Comparison of ENCODE assay signal across 29 cellular contexts in the genomic region with DNA sequence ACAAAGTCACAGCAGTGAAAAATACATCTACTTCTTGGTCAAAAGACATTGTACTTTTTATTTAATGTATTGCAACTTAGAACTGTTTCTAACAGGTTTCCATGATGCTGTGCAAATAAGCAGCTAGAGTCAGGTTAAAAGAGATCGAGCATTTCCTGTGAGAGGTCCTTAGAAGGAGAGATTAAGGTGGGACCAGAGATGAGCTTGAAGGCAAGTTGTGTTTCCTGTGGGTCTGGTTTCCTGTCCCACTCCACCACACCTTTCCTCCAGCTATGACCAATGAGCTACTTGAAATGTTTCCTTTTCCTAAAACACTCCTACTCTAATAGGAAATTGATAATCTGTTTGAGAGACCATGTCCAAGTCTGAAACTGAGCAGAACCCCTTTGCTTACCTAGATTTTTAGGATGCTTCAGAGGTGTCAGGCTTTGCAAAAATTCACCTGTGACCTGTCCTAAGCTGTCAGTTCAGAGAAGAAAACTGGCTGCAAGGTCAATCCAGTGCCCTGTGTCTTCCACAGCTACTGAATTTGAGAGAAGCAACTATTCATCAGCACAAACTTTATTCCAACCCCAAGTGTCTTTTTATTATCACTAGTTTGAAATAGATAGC. TPM values are rescaled to one million over a fixed set of nuclear protein-coding genes. Genes with fewer than 3 reads are reported as not detected.
DNase-seq lines count a peak whose midpoint lies in the region; ATAC-seq, FAIRE-seq and TF ChIP-seq lines count a peak whose summit lies in the region.
"Had no signal": no experiment of that assay in that cellular context is flagged by ENCODE, and none has a peak within 500 bp of the region (broad histone marks: within the 10 kb centered on the region; RNA-seq: fewer than 3 reads in every experiment).

No MANE protein-coding gene starts in this region.

- TF ChIP-seq RAD21 in SK-N-SH (IDR thresholded peaks at IDR 0.05; ENCODE audit: low read length) = no peak

- H3F3A ChIP-seq in SK-N-SH (replicated peaks; ENCODE audit: insufficient read depth) = no peaks in the 10 kb centered on the region

- dilution Hi-C loops in endothelial cell of umbilical vein (cut with MboI; ENCODE audit: extremely low pct_ligation_motif_present, low sequenced_read_pairs) = no loop called here

- ATAC-seq in SK-N-SH treated with all-trans-retinoic acid at 6 μM for 48 hours (no peak), GM21737 (IDR thresholded peaks at IDR 0.05; ENCODE audit: unreplicated experiment) (no peak)
- ATAC-seq: right cardiac atrium had no signal

- no peaks in the 10 kb centered on the region for H3K27me3 ChIP-seq in SK-N-SH (ENCODE audit: insufficient read depth)
- H3K27me3 ChIP-seq in CD8-positive, alpha-beta memory T cell (ENCODE audit: insufficient read depth, low read length, poor library complexity, severe bottlenecking) = no peaks in the 10 kb centered on the region
- no peaks in the 10 kb centered on the region for H3K27me3 ChIP-seq in endothelial cell of umbilical vein (ENCODE audit: control insufficient read depth in 2 of 2, insufficient read depth in 2 of 2, low read length in 2 of 2)
- H3K27me3 ChIP-seq: breast epithelium, MG63, upper lobe of left lung had no signal

- CTCF ChIA-PET in SK-N-SH (lab: Yijun Ruan, JAX) (no interaction called here), endothelial cell of umbilical vein (lab: Charles Lee) (interaction anchor here (0.6 to 1.2 kb wide), 3 partner anchors 9 to 167 kb away, joined by 3 to 5 read pairs (median 4); no protein-coding TSS in a partner anchor), MCF 10A (lab: Yijun Ruan, JAX) (no interaction called here)
- CTCF ChIA-PET in CD8-positive, alpha-beta memory T cell (lab: Charles Lee) = interaction anchor here (0.9 to 1.3 kb wide), 2 partner anchors 26 to 97 kb away, joined by 3 to 4 read pairs; a partner anchor contains a TSS
- CTCF ChIA-PET in activated CD4-positive, alpha-beta memory T cell treated with anti-CD3 and anti-CD28 coated beads, Interleukin-2, amount 10 ng/mL, durations not matched to agents 7 days and 5 days (lab: Charles Lee) = interaction anchor here (0.8 to 1.5 kb wide), 5 partner anchors 8 to 85 kb away, joined by 3 read pairs; a partner anchor contains a TSS

- FAIRE-seq in endothelial cell of umbilical vein (lab: Jason Lieb, UNC) = peak; percentile 31

- H3K4me1 ChIP-seq in SK-N-SH (ENCODE audit: control insufficient read depth in 1 of 2, insufficient read depth in 2 of 2, low read depth in 1 of 2, low read length in 1 of 2) = peaks cover 0 to 11% of the 10 kb centered on the region in 2 experiments; a peak in 2 of 4 replicates
- peaks cover 39% of the 10 kb centered on the region for H3K4me1 ChIP-seq in CD8-positive, alpha-beta memory T cell (ENCODE audit: insufficient read depth, low read length)
- H3K4me1 ChIP-seq in endothelial cell of umbilical vein (ENCODE audit: control insufficient read depth, extremely low read depth, insufficient read depth, low read length) = no peaks in the 10 kb centered on the region
- H3K4me1 ChIP-seq: breast epithelium, upper lobe of left lung had no signal

- intact Hi-C loops in endothelial cell of umbilical vein (cut with micrococcal nuclease) = no loop called here
- intact Hi-C loops in MCF 10A (cut with micrococcal nuclease) = no loop called here

- H3K4me1 Mint-ChIP-seq in CD8-positive, alpha-beta memory T cell = peaks cover 49 to 58% (median 52%) of the 10 kb centered on the region in 3 donors
- H3K4me1 Mint-ChIP-seq in activated CD4-positive, alpha-beta memory T cell treated with anti-CD3 and anti-CD28 coated beads, Interleukin-2, amount 10 ng/mL, durations not matched to agents 7 days and 5 days = peaks cover 33% of the 10 kb centered on the region
- H3K4me1 Mint-ChIP-seq in MCF 10A (ENCODE audit: insufficient read depth, unreplicated experiment) = no peaks in the 10 kb centered on the region

- BruUV-seq in endothelial cell of umbilical vein (replicated peaks; lab: Mats Ljungman, UMichigan) (no TSS peak), MCF 10A (replicated peaks; lab: Mats Ljungman, UMichigan) (no TSS peak)

- H3K9me3 Mint-ChIP-seq in CD8-positive, alpha-beta memory T cell = peaks cover 7 to 17% (median 8%) of the 10 kb centered on the region in 5 donors
- peaks cover 28% of the 10 kb centered on the region for H3K9me3 Mint-ChIP-seq in activated CD4-positive, alpha-beta memory T cell treated with anti-CD3 and anti-CD28 coated beads, Interleukin-2, amount 10 ng/mL, durations not matched to agents 7 days and 5 days
- peaks cover 3% of the 10 kb centered on the region for H3K9me3 Mint-ChIP-seq in MCF 10A (ENCODE audit: unreplicated experiment)

- no peak for TF ChIP-seq EP300 in SK-N-SH (IDR thresholded peaks at IDR 0.05; ENCODE audit: borderline replicate concordance in 1 of 2, low read depth in 1 of 2, low read length in 1 of 2)

- H4K20me1 ChIP-seq in SK-N-SH (ENCODE audit: insufficient read depth) (no peaks in the 10 kb centered on the region), endothelial cell of umbilical vein (replicated peaks; ENCODE audit: control insufficient read depth, extremely low read depth, insufficient read depth, low read length) (no peaks in the 10 kb centered on the region)

- H3K9me2 ChIP-seq in SK-N-SH = no peaks in the 10 kb centered on the region

- TF ChIP-seq CTCF in SK-N-SH (IDR thresholded peaks at IDR 0.05) (no peak), endothelial cell of umbilical vein (IDR thresholded peaks at IDR 0.05; ENCODE audit: extremely low read depth in 1 of 2, insufficient read depth in 1 of 2, low read depth in 1 of 2, low read length in 2 of 2) (no peak), MCF 10A (IDR thresholded peaks at IDR 0.05; ENCODE audit: unreplicated experiment) (no peak)

- TF ChIP-seq POLR2A in endothelial cell of umbilical vein (IDR thresholded peaks at IDR 0.05; ENCODE audit: low read depth, low read length) = no peak

- H3K36me3 ChIP-seq in SK-N-SH (replicated peaks in 1 of 2; ENCODE audit: control insufficient read depth in 1 of 2, insufficient read depth in 2 of 2, low read length in 1 of 2) (peaks cover 0 to 8% of the 10 kb centered on the region in 2 experiments), endothelial cell of umbilical vein (ENCODE audit: control insufficient read depth in 2 of 2, extremely low read depth in 1 of 2, insufficient read depth in 2 of 2, low read length in 2 of 2) (no peaks in the 10 kb centered on the region)
- no peaks in the 10 kb centered on the region for H3K36me3 ChIP-seq in CD8-positive, alpha-beta memory T cell (ENCODE audit: insufficient read depth, low read length)
- H3K36me3 ChIP-seq: breast epithelium, MG63 had no signal

- H2AFZ ChIP-seq in SK-N-SH (ENCODE audit: low read depth) = no peak overlapping the region
- H2AFZ ChIP-seq in endothelial cell of umbilical vein (ENCODE audit: low read depth, low read length) = no peak overlapping the region
- H2AFZ ChIP-seq: parathyroid adenoma, PC-9 had no signal

- no peak overlapping the region for H3K4me2 ChIP-seq in SK-N-SH
- no peak overlapping the region for H3K4me2 ChIP-seq in endothelial cell of umbilical vein (ENCODE audit: insufficient read depth, low read length)
- H3K4me2 ChIP-seq: PC-9 had no signal

- 31% methylated on average over 1 of the region's 1 CpG for WGBS in SK-N-SH (ENCODE audit: low lambda C conversion rate)

- no peaks in the 10 kb centered on the region for H3K27me3 Mint-ChIP-seq in CD8-positive, alpha-beta memory T cell
- H3K27me3 Mint-ChIP-seq in activated CD4-positive, alpha-beta memory T cell treated with anti-CD3 and anti-CD28 coated beads, Interleukin-2, amount 10 ng/mL, durations not matched to agents 7 days and 5 days = no peaks in the 10 kb centered on the region
- no peaks in the 10 kb centered on the region for H3K27me3 Mint-ChIP-seq in MCF 10A (ENCODE audit: insufficient read depth, unreplicated experiment)

- H3K27ac Mint-ChIP-seq in CD8-positive, alpha-beta memory T cell = peak overlapping the region; percentile 39 to 91 (median 64)
- peak overlapping the region; percentile 74 for H3K27ac Mint-ChIP-seq in activated CD4-positive, alpha-beta memory T cell treated with anti-CD3 and anti-CD28 coated beads, Interleukin-2, amount 10 ng/mL, durations not matched to agents 7 days and 5 days
- no peak overlapping the region for H3K27ac Mint-ChIP-seq in MCF 10A (ENCODE audit: low read depth, unreplicated experiment)
- H3K27ac Mint-ChIP-seq: nephron had no signal

- peaks cover 8 to 14% (median 10%) of the 10 kb centered on the region in 3 donors for H3K36me3 Mint-ChIP-seq in CD8-positive, alpha-beta memory T cell
- peaks cover 34% of the 10 kb centered on the region for H3K36me3 Mint-ChIP-seq in activated CD4-positive, alpha-beta memory T cell treated with anti-CD3 and anti-CD28 coated beads, Interleukin-2, amount 10 ng/mL, durations not matched to agents 7 days and 5 days (ENCODE audit: low read depth)
- no peaks in the 10 kb centered on the region for H3K36me3 Mint-ChIP-seq in MCF 10A (ENCODE audit: insufficient read depth, unreplicated experiment)

- H3K4me3 ChIP-seq in SK-N-SH (ENCODE audit: low read depth in 2 of 2, low read length in 1 of 2) = no peak overlapping the region
- peak overlapping the region; percentile 1 for H3K4me3 ChIP-seq in CD8-positive, alpha-beta memory T cell (ENCODE audit: low read length)
- no peak overlapping the region for H3K4me3 ChIP-seq in endothelial cell of umbilical vein (replicated peaks in 1 of 3; ENCODE audit: insufficient read depth in 1 of 3, low read depth in 1 of 3, low read length in 3 of 3)
- H3K4me3 ChIP-seq: breast epithelium, MG63, PC-9, upper lobe of left lung had no signal

- H3K27ac ChIP-seq in SK-N-SH (ENCODE audit: low read depth in 2 of 2, low read length in 1 of 2) = no peak overlapping the region; a peak in 1 of 4 replicates
- H3K27ac ChIP-seq in CD8-positive, alpha-beta memory T cell (ENCODE audit: low read depth, low read length) = no peak overlapping the region
- no peak overlapping the region for H3K27ac ChIP-seq in endothelial cell of umbilical vein (ENCODE audit: insufficient read depth, low read depth, low read length)
- H3K27ac ChIP-seq: 22Rv1, breast epithelium, epithelial cell of prostate, parathyroid adenoma, PC-9, upper lobe of left lung had no signal

- H3K9ac ChIP-seq in SK-N-SH (no peak overlapping the region), endothelial cell of umbilical vein (replicated peaks; ENCODE audit: extremely low read depth, insufficient read depth, low read length) (no peak overlapping the region)
- H3K9ac ChIP-seq: parathyroid adenoma had no signal

- peak overlapping the region in 6 of 7 donors; percentile 56 to 80 (median 73) for H3K4me3 Mint-ChIP-seq in CD8-positive, alpha-beta memory T cell
- H3K4me3 Mint-ChIP-seq in activated CD4-positive, alpha-beta memory T cell treated with anti-CD3 and anti-CD28 coated beads, Interleukin-2, amount 10 ng/mL, durations not matched to agents 7 days and 5 days = peak overlapping the region; percentile 17
- no peak overlapping the region for H3K4me3 Mint-ChIP-seq in MCF 10A (ENCODE audit: unreplicated experiment)
- H3K4me3 Mint-ChIP-seq: nephron had no signal

- no peaks in the 10 kb centered on the region for H3K9me1 ChIP-seq in endothelial cell of umbilical vein (replicated peaks; ENCODE audit: control insufficient read depth, extremely low read depth, insufficient read depth, low read length)

- H3K79me2 ChIP-seq in SK-N-SH (ENCODE audit: insufficient read depth) (no peaks in the 10 kb centered on the region), endothelial cell of umbilical vein (ENCODE audit: control insufficient read depth, insufficient read depth, low read length) (no peaks in the 10 kb centered on the region)
- H3K79me2 ChIP-seq: parathyroid adenoma had no signal

- POLR2A ChIA-PET in SK-N-SH (lab: Yijun Ruan, JAX) = no interaction called here
- POLR2A ChIA-PET in CD8-positive, alpha-beta memory T cell (lab: Charles Lee) = interaction anchor here (0.6 to 1.4 kb wide), 3 partner anchors 63 to 86 kb away, joined by 3 to 7 read pairs (median 4); a partner anchor contains a TSS
- POLR2A ChIA-PET in activated CD4-positive, alpha-beta memory T cell treated with anti-CD3 and anti-CD28 coated beads, Interleukin-2, amount 10 ng/mL, durations not matched to agents 7 days and 5 days (lab: Charles Lee) = interaction anchor here (0.6 to 2.6 kb wide), 9 partner anchors 22 to 612 kb away, joined by 3 to 9 read pairs (median 5); a partner anchor contains a TSS
- POLR2A ChIA-PET in endothelial cell of umbilical vein (lab: Charles Lee) = no interaction called here
- POLR2A ChIA-PET in MCF 10A (lab: Yijun Ruan, JAX) = no interaction called here

- H3K9me3 ChIP-seq in SK-N-SH (no peaks in the 10 kb centered on the region), endothelial cell of umbilical vein (replicated peaks; ENCODE audit: control insufficient read depth, insufficient read depth, low read length) (no peaks in the 10 kb centered on the region)
- H3K9me3 ChIP-seq in CD8-positive, alpha-beta memory T cell (ENCODE audit: low read length) = no peaks in the 10 kb centered on the region
- H3K9me3 ChIP-seq: MG63, upper lobe of left lung had no signal

- DNase-seq in SK-N-SH = no peak
- DNase-seq in CD8-positive, alpha-beta memory T cell = peak in 2 of 5 donors; percentile 21 to 36
- peak; percentile 50 for DNase-seq in activated CD4-positive, alpha-beta memory T cell treated with anti-CD3 and anti-CD28 coated beads, Interleukin-2, amount 10 ng/mL, durations not matched to agents 7 days and 5 days
- no peak for DNase-seq in endothelial cell of umbilical vein (ENCODE audit: low read depth, low spot score)
- no peak for DNase-seq in MCF 10A (ENCODE audit: unreplicated experiment)
- DNase-seq in cerebellar cortex (ENCODE audit: low spot score) = no peak
- DNase-seq: activated CD4-positive, alpha-beta T cell treated with anti-CD3 and anti-CD28 coated beads, Interleukin-2, amount 50 U/mL, for 48 hours; amniotic stem cell; COR-L47; DMS79 treated with DMSO at 0.1 percent for 48 hours; H7; IMR-90; MG63; NCI-H1417 treated with DMSO at 0.1 percent for 48 hours; NCI-H510A; PC-9; right cardiac atrium; SHP77; stimulated activated CD4-positive, alpha-beta T cell treated with anti-CD3 and anti-CD28 coated beads, Interleukin-12 subunit alpha, Interleukin-12 subunit beta, amount 100 ng/mL, for 4 hours; stimulated activated CD4-positive, alpha-beta T cell treated with anti-CD3 and anti-CD28 coated beads, Interleukin-4, amount 100 ng/mL, for 4 hours; upper lobe of left lung had no signal

RNA-seq across cellular contexts. Expression of a gene that starts 13.1 kb away (rescaled TPM):
- polyA plus RNA-seq in SK-N-SH (2012; rRNA removed) = 0.23 and 0.37 TPM in 2 replicates
- 0.08 and 0.15 TPM in 2 replicates for polyA plus RNA-seq in SK-N-SH (2012; cell fraction: cytosol; rRNA removed)
- polyA plus RNA-seq in SK-N-SH (2012; cell fraction: nucleus; rRNA removed) = not detected in 2 replicates
- total RNA-seq in CD8-positive, alpha-beta memory T cell = 1 to 10 TPM in 1 of 2 experiments, under 1 TPM in 1; 0.31 to 1.1 TPM
- 4.1 TPM for polyA plus RNA-seq in CD8-positive, alpha-beta memory T cell
- 1 to 10 TPM; 2.0 to 2.2 TPM for total RNA-seq in activated CD4-positive, alpha-beta memory T cell treated with anti-CD3 and anti-CD28 coated beads, Interleukin-2, amount 10 ng/mL, durations not matched to agents 7 days and 5 days
- not detected in 2 replicates for total RNA-seq in endothelial cell of umbilical vein
- not detected in 2 replicates for polyA plus RNA-seq in endothelial cell of umbilical vein
- not detected in 2 replicates for polyA plus RNA-seq in endothelial cell of umbilical vein (2011; cell fraction: cytosol; rRNA removed)
- polyA plus RNA-seq in endothelial cell of umbilical vein (2011; cell fraction: nucleus; rRNA removed) = not detected in 2 replicates
- not detected in 2 replicates for polyA plus RNA-seq in endothelial cell of umbilical vein (2012)
- not detected in 2 replicates for polyA minus RNA-seq in endothelial cell of umbilical vein
- not detected for polyA minus RNA-seq in endothelial cell of umbilical vein (2011; cell fraction: cytosol; rRNA and poly(A)+ RNA removed)
- not detected in 2 replicates for polyA minus RNA-seq in endothelial cell of umbilical vein (2011; cell fraction: nucleus; rRNA and poly(A)+ RNA removed)
- not detected in 2 replicates for total RNA-seq in MCF 10A (2022)
- total RNA-seq: IMR-90, mesenteric fat pad, upper lobe of left lung had no signal
- polyA plus RNA-seq: IMR-90 had no signal

RNA-seq across cellular contexts. Expression of a gene that starts 48.2 kb away (rescaled TPM):
- polyA plus RNA-seq in SK-N-SH (2012; rRNA removed) = 0.50 and 0.51 TPM in 2 replicates
- polyA plus RNA-seq in SK-N-SH (2012; cell fraction: cytosol; rRNA removed) = 0.52 and 0.81 TPM in 2 replicates
- 0.32 TPM in 1 of 2 replicates, not detected in the other for polyA plus RNA-seq in SK-N-SH (2012; cell fraction: nucleus; rRNA removed)
- 1 to 10 TPM; 1.9 to 2.8 TPM for total RNA-seq in CD8-positive, alpha-beta memory T cell
- 8.8 TPM for polyA plus RNA-seq in CD8-positive, alpha-beta memory T cell
- 1 to 10 TPM; 3.2 to 3.6 TPM for total RNA-seq in activated CD4-positive, alpha-beta memory T cell treated with anti-CD3 and anti-CD28 coated beads, Interleukin-2, amount 10 ng/mL, durations not matched to agents 7 days and 5 days
- total RNA-seq in endothelial cell of umbilical vein = 0.48 TPM in 1 of 2 replicates, not detected in the other
- 0.41 and 0.43 TPM in 2 replicates for polyA plus RNA-seq in endothelial cell of umbilical vein
- 0.25 and 0.58 TPM in 2 replicates for polyA plus RNA-seq in endothelial cell of umbilical vein (2011; cell fraction: cytosol; rRNA removed)
- polyA plus RNA-seq in endothelial cell of umbilical vein (2011; cell fraction: nucleus; rRNA removed) = 0.13 and 0.31 TPM in 2 replicates
- 0.52 TPM in 1 of 2 replicates, not detected in the other for polyA plus RNA-seq in endothelial cell of umbilical vein (2012)
- polyA minus RNA-seq in endothelial cell of umbilical vein = 0.59 TPM in 1 of 2 replicates, not detected in the other
- polyA minus RNA-seq in endothelial cell of umbilical vein (2011; cell fraction: cytosol; rRNA and poly(A)+ RNA removed) = not detected
- not detected in 2 replicates for polyA minus RNA-seq in endothelial cell of umbilical vein (2011; cell fraction: nucleus; rRNA and poly(A)+ RNA removed)
- total RNA-seq in MCF 10A (2022) = not detected in 2 replicates
- total RNA-seq: IMR-90, mesenteric fat pad had no signal
- polyA plus RNA-seq: IMR-90 had no signal

Comparison
In these comparisons a context has a peak if more than half of its experiments do, and no peak if none do; other contexts are left out.
1. CTCF ChIA-PET loops: an anchor here in CD8-positive, alpha-beta memory T cell (0.9 to 1.3 kb wide), activated CD4-positive, alpha-beta memory T cell treated with anti-CD3 and anti-CD28 coated beads, Interleukin-2, amount 10 ng/mL, durations not matched to agents 7 days and 5 days (0.8 to 1.5 kb wide) and endothelial cell of umbilical vein (0.6 to 1.2 kb wide); none called in SK-N-SH and MCF 10A.
2. POLR2A ChIA-PET loops: an anchor here in CD8-positive, alpha-beta memory T cell (0.6 to 1.4 kb wide) and activated CD4-positive, alpha-beta memory T cell treated with anti-CD3 and anti-CD28 coated beads, Interleukin-2, amount 10 ng/mL, durations not matched to agents 7 days and 5 days (0.6 to 2.6 kb wide); none called in SK-N-SH, endothelial cell of umbilical vein and MCF 10A.